16 cellular contexts compared by ENCODE assay signal in genomic region chr1:2372551-2373490, GRCh38. TPM values are rescaled to one million over a fixed set of nuclear protein-coding genes. Genes with fewer than 3 reads are reported as not detected.
DNase-seq lines count a peak whose midpoint lies in the region; TF ChIP-seq lines count a peak whose summit lies in the region.
"Had no signal": no experiment of that assay in that cellular context is flagged by ENCODE, and none has a peak within 500 bp of the region (broad histone marks: within the 10 kb centered on the region; RNA-seq: fewer than 3 reads in every experiment).

No MANE protein-coding gene starts in this region.

- peak overlapping the region; percentile 70 for H3K9ac ChIP-seq in neuronal stem cell (ENCODE audit: low read depth, low read length, poor library complexity)

- no peak overlapping the region for H3K27ac Mint-ChIP-seq in chondrocyte (ENCODE audit: unreplicated experiment)
- H3K27ac Mint-ChIP-seq: activated T-cell treated with anti-CD3 and anti-CD28 coated beads, Interleukin-2, amount 50 U/mL, for 24 hours had no signal

- H3K23ac ChIP-seq in neuronal stem cell (ENCODE audit: low read depth, low read length, poor library complexity): peak overlapping the region; percentile 2

- H2BK120ac ChIP-seq in neuronal stem cell (ENCODE audit: low read depth, low read length): no peak overlapping the region

- peak overlapping the region; percentile 53 for H4K91ac ChIP-seq in neuronal stem cell (ENCODE audit: low read depth, low read length, poor library complexity)

- H3K9me3 ChIP-seq in MG63: no peaks in the 10 kb centered on the region
- peaks cover 4% of the 10 kb centered on the region in 2 donors for H3K9me3 ChIP-seq in neuronal stem cell (replicated peaks in 1 of 2; ENCODE audit: control insufficient read depth in 2 of 2, insufficient read depth in 1 of 2, low read depth in 1 of 2, low read length in 2 of 2)
- H3K9me3 ChIP-seq: HAP-1 had no signal

- H3K36me3 Mint-ChIP-seq in chondrocyte (ENCODE audit: low read depth): peaks cover 1% of the 10 kb centered on the region

- DNase-seq in EH (ENCODE audit: low read depth) (peak; percentile 57), MG63 (peak; percentile 27), chondrocyte (ENCODE audit: low spot score) (peak; percentile 77), neuronal stem cell (ENCODE audit: low spot score) (no peak), DMS153 (lab: John Stamatoyannopoulos, UW) (no peak), AML-193 (lab: John Stamatoyannopoulos, UW) (no peak)
- no peak for DNase-seq in activated naive CD4-positive, alpha-beta T cell treated with anti-CD3 and anti-CD28 coated beads, Interleukin-2, amount 50 U/mL, for 16 hours
- DNase-seq: activated CD4-positive, alpha-beta T cell treated with anti-CD3 and anti-CD28 coated beads, Interleukin-2, amount 50 U/mL, for 4 hours; activated T-cell treated with anti-CD3 and anti-CD28 coated beads, Interleukin-2, amount 50 U/mL, for 24 hours; cerebellar nuclear complex; NCI-H2029 treated with DMSO at 0.1 percent for 48 hours; NCI-H524; OCI-M1; SW 1271 had no signal

- H3K36me3 ChIP-seq in MG63 (no peaks in the 10 kb centered on the region), neuronal stem cell (replicated peaks in 1 of 2; ENCODE audit: control insufficient read depth in 2 of 2, insufficient read depth in 2 of 2, low read length in 2 of 2) (peaks cover 5 to 16% of the 10 kb centered on the region in 2 donors)
- H3K36me3 ChIP-seq: HAP-1 had no signal

- H3K4me3 ChIP-seq in MG63 (no peak overlapping the region), neuronal stem cell (ENCODE audit: low read length in 2 of 2) (no peak overlapping the region)
- H3K4me3 ChIP-seq: HAP-1 had no signal

- H3K4me3 Mint-ChIP-seq in chondrocyte (ENCODE audit: unreplicated experiment): no peak overlapping the region
- H3K4me3 Mint-ChIP-seq: activated T-cell treated with anti-CD3 and anti-CD28 coated beads, Interleukin-2, amount 50 U/mL, for 24 hours; naive thymus-derived CD8-positive, alpha-beta T cell had no signal

- WGBS in neuronal stem cell (ENCODE audit: extremely low coverage in 2 of 2, insufficient read length in 2 of 2, insufficient replicate concordance in 1 of 2), 2 donors: no CpG with 5 or more reads among the region's 36 CpGs

- peaks cover 6% of the 10 kb centered on the region for H3K79me1 ChIP-seq in neuronal stem cell (ENCODE audit: low read depth, low read length)

- H2AFZ ChIP-seq in neuronal stem cell (ENCODE audit: low read length): no peak overlapping the region

- H3K4ac ChIP-seq in neuronal stem cell (ENCODE audit: low read length): no peak overlapping the region

- no peak overlapping the region for H3K27ac ChIP-seq in neuronal stem cell (replicated peaks; ENCODE audit: low read length)

- no peaks in the 10 kb centered on the region for H3K27me3 ChIP-seq in MG63
- no peaks in the 10 kb centered on the region for H3K27me3 ChIP-seq in neuronal stem cell (ENCODE audit: control insufficient read depth in 3 of 3, insufficient read depth in 3 of 3, low read depth in 1 of 3, low read length in 3 of 3)

- H2BK5ac ChIP-seq in neuronal stem cell (ENCODE audit: low read length): peak overlapping the region; percentile 39

- H3K27me3 Mint-ChIP-seq in chondrocyte (ENCODE audit: low read depth): no peaks in the 10 kb centered on the region
- H3K27me3 Mint-ChIP-seq: activated T-cell treated with anti-CD3 and anti-CD28 coated beads, Interleukin-2, amount 50 U/mL, for 24 hours; naive thymus-derived CD8-positive, alpha-beta T cell had no signal

- peak overlapping the region; percentile 58 for H3K18ac ChIP-seq in neuronal stem cell (ENCODE audit: low read length)

- peak overlapping the region; percentile 22 for H2BK12ac ChIP-seq in neuronal stem cell (ENCODE audit: low read length)

- no peaks in the 10 kb centered on the region for H3K9me3 Mint-ChIP-seq in chondrocyte (ENCODE audit: low read depth)
- H3K9me3 Mint-ChIP-seq: activated T-cell treated with anti-CD3 and anti-CD28 coated beads, Interleukin-2, amount 50 U/mL, for 24 hours; naive thymus-derived CD8-positive, alpha-beta T cell had no signal

- peaks cover 3 to 4% of the 10 kb centered on the region in 2 donors for H3K4me1 ChIP-seq in neuronal stem cell (ENCODE audit: control insufficient read depth in 2 of 2, insufficient read depth in 1 of 2, low read depth in 1 of 2, low read length in 2 of 2)
- H3K4me1 ChIP-seq: HAP-1 had no signal

- no peak overlapping the region for H3K4me2 ChIP-seq in neuronal stem cell (ENCODE audit: insufficient read depth, low read length, poor library complexity, severe bottlenecking)

- H3K4me1 Mint-ChIP-seq in chondrocyte (ENCODE audit: low read depth): peaks cover 11% of the 10 kb centered on the region
- H3K4me1 Mint-ChIP-seq: naive thymus-derived CD8-positive, alpha-beta T cell had no signal

- no peak overlapping the region for H2BK15ac ChIP-seq in neuronal stem cell (ENCODE audit: low read length)

- TF ChIP-seq CTCF in chondrocyte (IDR thresholded peaks at IDR 0.05): no peak

- peak overlapping the region; percentile 71 for H3K14ac ChIP-seq in neuronal stem cell (ENCODE audit: low read length)

- peak overlapping the region; percentile 88 for H2AK5ac ChIP-seq in neuronal stem cell (ENCODE audit: low read depth, low read length)

- no peak overlapping the region for H4K8ac ChIP-seq in neuronal stem cell (ENCODE audit: low read depth, low read length)

RNA-seq across cellular contexts. Expression of gene MORN1, which starts 18.5 kb away (rescaled TPM):
- total RNA-seq in MG63 (2014; rRNA removed; shearing (Covaris generic); ENCODE audit: low replicate concordance): 10.3 and 20.5 TPM in 2 replicates
- 6.7 to 10.0 TPM (median 8.1 TPM) in 3 replicates for total RNA-seq in chondrocyte
- polyA plus RNA-seq in neuronal stem cell (2013, experiment 1 of 2): 7.1 TPM
- 7.9 TPM for polyA plus RNA-seq in neuronal stem cell (2013, experiment 2 of 2)

RNA-seq across cellular contexts. Expression of gene RER1, which starts 18.8 kb away (rescaled TPM):
- 36.7 and 60.4 TPM in 2 replicates for total RNA-seq in MG63 (2014; rRNA removed; shearing (Covaris generic); ENCODE audit: low replicate concordance)
- 158 to 177 TPM (median 175 TPM) in 3 replicates for total RNA-seq in chondrocyte
- polyA plus RNA-seq in neuronal stem cell (2013, experiment 1 of 2): 63.2 TPM
- 64.3 TPM for polyA plus RNA-seq in neuronal stem cell (2013, experiment 2 of 2)

RNA-seq across cellular contexts. Expression of gene PEX10, which starts 39.5 kb away (rescaled TPM):
- 39.7 and 44.5 TPM in 2 replicates for total RNA-seq in MG63 (2014; rRNA removed; shearing (Covaris generic); ENCODE audit: low replicate concordance)
- 20.6 to 33.0 TPM (median 23.4 TPM) in 3 replicates for total RNA-seq in chondrocyte
- polyA plus RNA-seq in neuronal stem cell (2013, experiment 1 of 2): 12.4 TPM
- polyA plus RNA-seq in neuronal stem cell (2013, experiment 2 of 2): 12.5 TPM

Comparison
In these comparisons a context has a peak if more than half of its experiments do, and no peak if none do; other contexts are left out.
1. DNase-seq: peak in EH (single experiment), MG63 (single experiment) and chondrocyte (single experiment); none in neuronal stem cell (single experiment), DMS153 (single experiment), AML-193 (0 of 2) and activated naive CD4-positive, alpha-beta T cell treated with anti-CD3 and anti-CD28 coated beads, Interleukin-2, amount 50 U/mL, for 16 hours (single experiment).